In genomic region chrX:49308604-49309269, GRCh38 we compare ENCODE assay signal across 8 cellular contexts. TPM values are rescaled to one million over a fixed set of nuclear protein-coding genes. Genes with fewer than 3 reads are reported as not detected.
DNase-seq lines count a peak whose midpoint lies in the region; ATAC-seq and TF ChIP-seq lines count a peak whose summit lies in the region.

No MANE protein-coding gene starts in this region.

- H3K27ac ChIP-seq in CD4-positive, alpha-beta T cell (ENCODE audit: low read depth, low read length), result no peak overlapping the region
- H3K27ac ChIP-seq in duodenal mucosa (ENCODE audit: low read depth, low read length), result no peak overlapping the region
- H3K27ac ChIP-seq in A673 (ENCODE audit: low read depth, low read length, poor library complexity, severe bottlenecking), result no peak overlapping the region

- TF ChIP-seq CTCF in CD4-positive, alpha-beta T cell (IDR thresholded peaks at IDR 0.05), result no peak
- no peak for TF ChIP-seq CTCF in A673 (conservative IDR thresholded peaks at IDR 0.05; ENCODE audit: low read depth, low read length)

- no peaks in the 10 kb centered on the region for H3K36me3 Mint-ChIP-seq in CD4-positive, alpha-beta T cell (ENCODE audit: low read depth)
- no peaks in the 10 kb centered on the region for H3K36me3 Mint-ChIP-seq in natural killer cell treated with Interleukin-12 subunit alpha and Interleukin-12 subunit beta and Interleukin-15 and Interleukin-18, amount 100 ng/mL, for 72 hours

- H3K9ac ChIP-seq in duodenal mucosa (ENCODE audit: low read depth in 1 of 2, low read length in 2 of 2), result peak overlapping the region; percentile 25 to 47

- CTCF ChIA-PET in CD4-positive, alpha-beta T cell (lab: Charles Lee), result interaction anchor here (1.6 kb wide), 1 partner anchor 116 kb away, joined by 3 read pairs; no protein-coding TSS in a partner anchor
- CTCF ChIA-PET in A673 (lab: Charles Lee), result no interaction called here

- H3K4me1 ChIP-seq in duodenal mucosa (ENCODE audit: control insufficient read depth in 1 of 2, insufficient read depth in 2 of 2, low read length in 2 of 2) (peaks cover 0 to 5% of the 10 kb centered on the region in 2 donors), A673 (ENCODE audit: insufficient read depth, low read length, poor library complexity, severe bottlenecking) (no peaks in the 10 kb centered on the region)

- H3K9me3 Mint-ChIP-seq in CD4-positive, alpha-beta T cell, result no peaks in the 10 kb centered on the region
- no peaks in the 10 kb centered on the region for H3K9me3 Mint-ChIP-seq in natural killer cell treated with Interleukin-12 subunit alpha and Interleukin-12 subunit beta and Interleukin-15 and Interleukin-18, amount 100 ng/mL, for 72 hours

- POLR2A ChIA-PET in CD4-positive, alpha-beta T cell (lab: Charles Lee), result interaction anchor here (1.0 to 2.5 kb wide), 7 partner anchors 36 to 369 kb away, joined by 3 to 41 read pairs (median 7); partner anchors contain the start of genes CCDC22, OTUD5, PPP1R3F and TFE3
- POLR2A ChIA-PET in A673 (lab: Charles Lee; ENCODE audit: low non-redundant PET), result no interaction called here

- no peaks in the 10 kb centered on the region for H3K27me3 ChIP-seq in CD4-positive, alpha-beta T cell (ENCODE audit: control insufficient read depth, insufficient read depth, low read length)
- H3K27me3 ChIP-seq in duodenal mucosa (ENCODE audit: control insufficient read depth in 1 of 2, insufficient read depth in 2 of 2, low read length in 2 of 2) (no peaks in the 10 kb centered on the region), A673 (replicated peaks; ENCODE audit: insufficient read depth, low read depth, low read length, poor library complexity) (no peaks in the 10 kb centered on the region)

- DNase-seq in CD4-positive, alpha-beta T cell, result peak in 4 of 10 experiments; percentile 7 to 44 (median 22)
- DNase-seq in OCI-M1 (lab: John Stamatoyannopoulos, UW) (peak; percentile 78), GF-D8 (lab: John Stamatoyannopoulos, UW) (no peak), Ammon's horn (ENCODE audit: low spot score) (no peak), A673 (ENCODE audit: low spot score) (no peak)
- no peak for DNase-seq in natural killer cell treated with Interleukin-12 subunit alpha and Interleukin-12 subunit beta and Interleukin-15 and Interleukin-18, amount 100 ng/mL, for 72 hours (ENCODE audit: low spot score)

- no peaks in the 10 kb centered on the region for H3K27me3 Mint-ChIP-seq in CD4-positive, alpha-beta T cell
- H3K27me3 Mint-ChIP-seq in natural killer cell treated with Interleukin-12 subunit alpha and Interleukin-12 subunit beta and Interleukin-15 and Interleukin-18, amount 100 ng/mL, for 72 hours, result peaks cover 0 to 18% of the 10 kb centered on the region in 2 donors

- H3K4me3 ChIP-seq in duodenal mucosa (ENCODE audit: low read depth in 1 of 2, low read length in 2 of 2), result peak overlapping the region; percentile 43 to 57
- H3K4me3 ChIP-seq in A673 (ENCODE audit: low read depth, low read length, poor library complexity, severe bottlenecking), result no peak overlapping the region

- no peaks in the 10 kb centered on the region for H3K9me3 ChIP-seq in CD4-positive, alpha-beta T cell (ENCODE audit: control insufficient read depth, low read length)
- H3K9me3 ChIP-seq in duodenal mucosa (ENCODE audit: control insufficient read depth in 1 of 2, low read length in 2 of 2) (no peaks in the 10 kb centered on the region), A673 (ENCODE audit: low read depth, low read length, poor library complexity, severe bottlenecking) (no peaks in the 10 kb centered on the region)

- H3K27ac Mint-ChIP-seq in CD4-positive, alpha-beta T cell, result peak overlapping the region; percentile 98
- peak overlapping the region; percentile 53 to 65 for H3K27ac Mint-ChIP-seq in natural killer cell treated with Interleukin-12 subunit alpha and Interleukin-12 subunit beta and Interleukin-15 and Interleukin-18, amount 100 ng/mL, for 72 hours

- intact Hi-C loops in CD4-positive, alpha-beta T cell (cut with DNase I, micrococcal nuclease), result loop anchor here (5.0 kb wide), 2 partner anchors 36 to 506 kb away; partner anchors contain the start of gene HDAC6 (in 1 of the 2)
- intact Hi-C loops in A673 (cut with micrococcal nuclease; ENCODE audit: unreplicated experiment), result no loop called here

- peak; percentile 60 for ATAC-seq in CD4-positive, alpha-beta T cell (ENCODE audit: poor library complexity)
- ATAC-seq in natural killer cell treated with Interleukin-12 subunit alpha and Interleukin-12 subunit beta and Interleukin-15 and Interleukin-18, amount 100 ng/mL, for 72 hours, result peak in 1 of 2 donors; percentile 79
- ATAC-seq in HG03521 (IDR thresholded peaks at IDR 0.05; ENCODE audit: unreplicated experiment), result no peak

- H3K4me1 Mint-ChIP-seq in CD4-positive, alpha-beta T cell (ENCODE audit: low read depth), result peaks cover 25% of the 10 kb centered on the region
- peaks cover 24 to 25% of the 10 kb centered on the region in 2 donors for H3K4me1 Mint-ChIP-seq in natural killer cell treated with Interleukin-12 subunit alpha and Interleukin-12 subunit beta and Interleukin-15 and Interleukin-18, amount 100 ng/mL, for 72 hours (ENCODE audit: low read depth in 2 of 2)

- no peaks in the 10 kb centered on the region for H3K36me3 ChIP-seq in duodenal mucosa (ENCODE audit: control insufficient read depth in 1 of 2, insufficient read depth in 2 of 2, low read length in 2 of 2)
- H3K36me3 ChIP-seq in A673 (ENCODE audit: insufficient read depth, low read length, poor library complexity, severe bottlenecking), result no peaks in the 10 kb centered on the region

- no TSS peak for BruUV-seq in A673 (replicated peaks; lab: Mats Ljungman, UMichigan)

- peak overlapping the region; percentile 88 for H3K4me3 Mint-ChIP-seq in CD4-positive, alpha-beta T cell
- peak overlapping the region; percentile 77 for H3K4me3 Mint-ChIP-seq in natural killer cell treated with Interleukin-12 subunit alpha and Interleukin-12 subunit beta and Interleukin-15 and Interleukin-18, amount 100 ng/mL, for 72 hours

RNA-seq across cellular contexts. Expression of gene GAGE10, which starts 5.3 kb away (rescaled TPM):
- not detected for total RNA-seq in CD4-positive, alpha-beta T cell
- not detected for total RNA-seq in natural killer cell treated with Interleukin-12 subunit alpha and Interleukin-12 subunit beta and Interleukin-15 and Interleukin-18, amount 100 ng/mL, for 72 hours
- total RNA-seq in A673 (2021), result not detected in 2 replicates

RNA-seq across cellular contexts. Expression of gene GAGE12J, which starts 13.1 kb away (rescaled TPM):
- total RNA-seq in CD4-positive, alpha-beta T cell, result not detected
- not detected for total RNA-seq in natural killer cell treated with Interleukin-12 subunit alpha and Interleukin-12 subunit beta and Interleukin-15 and Interleukin-18, amount 100 ng/mL, for 72 hours
- total RNA-seq in A673 (2021), result not detected in 2 replicates

RNA-seq across cellular contexts. Expression of gene GAGE13, which starts 22.6 kb away (rescaled TPM):
- total RNA-seq in CD4-positive, alpha-beta T cell, result not detected
- total RNA-seq in natural killer cell treated with Interleukin-12 subunit alpha and Interleukin-12 subunit beta and Interleukin-15 and Interleukin-18, amount 100 ng/mL, for 72 hours, result not detected
- total RNA-seq in A673 (2021), result not detected in 2 replicates

RNA-seq across cellular contexts. Expression of gene PPP1R3F, which starts 39.1 kb away (rescaled TPM):
- 1 to 10 TPM; 8.5 to 9.1 TPM for total RNA-seq in CD4-positive, alpha-beta T cell
- 1 to 10 TPM; 3.4 to 3.8 TPM for total RNA-seq in natural killer cell treated with Interleukin-12 subunit alpha and Interleukin-12 subunit beta and Interleukin-15 and Interleukin-18, amount 100 ng/mL, for 72 hours
- total RNA-seq in A673 (2021), result 11.4 and 12.3 TPM in 2 replicates

RNA-seq across cellular contexts. Expression of gene FOXP3, which starts 44.2 kb away (rescaled TPM):
- 1 to 10 TPM; 3.7 TPM for total RNA-seq in CD4-positive, alpha-beta T cell
- total RNA-seq in natural killer cell treated with Interleukin-12 subunit alpha and Interleukin-12 subunit beta and Interleukin-15 and Interleukin-18, amount 100 ng/mL, for 72 hours, result under 1 TPM; 0.55 to 0.78 TPM
- total RNA-seq in A673 (2021), result 0.20 TPM in 1 of 2 replicates, not detected in the other
